ENCODE assay signal across 16 cellular contexts in genomic region chr15:75186044-75186443, GRCh38. TPM values are rescaled to one million over a fixed set of nuclear protein-coding genes. Genes with fewer than 3 reads are reported as not detected.
DNase-seq lines count a peak whose midpoint lies in the region; ATAC-seq, FAIRE-seq and TF ChIP-seq lines count a peak whose summit lies in the region.
"Had no signal": no experiment of that assay in that cellular context is flagged by ENCODE, and none has a peak within 500 bp of the region (broad histone marks: within the 10 kb centered on the region; RNA-seq: fewer than 3 reads in every experiment).

No MANE protein-coding gene starts in this region.

- POLR2A ChIA-PET in K562 (lab: Yijun Ruan, JAX): no interaction called here

- WGBS in K562 (ENCODE audit: insufficient coverage, low coverage, missing lambda C conversion rate): 62% methylated on average over 3 of the region's 4 CpGs
- WGBS in heart right ventricle, 2 donors: 87 to 94% methylated on average over 4 of the region's 4 CpGs

- DNase-seq in left ventricle myocardium superior: peak; percentile 8
- no peak for DNase-seq in left ventricle myocardium inferior
- no peak for DNase-seq in K562 (ENCODE audit: extremely low read depth in 1 of 4, low spot score in 3 of 4)
- no peak for DNase-seq in heart right ventricle
- DNase-seq in activated gamma-delta T cell (lab: John Stamatoyannopoulos, UW): no peak
- DNase-seq: 8988T; CD4-positive, alpha-beta memory T cell; DMS153; DMS79; GOT3; HCEC 1CT; IMR-90 had no signal

- no peaks in the 10 kb centered on the region for H3K9me3 ChIP-seq in left ventricle myocardium inferior (replicated peaks)
- no peaks in the 10 kb centered on the region for H3K9me3 ChIP-seq in K562 (replicated peaks; ENCODE audit: control insufficient read depth, insufficient read depth, low read depth, low read length)
- no peaks in the 10 kb centered on the region for H3K9me3 ChIP-seq in neutrophil
- H3K9me3 ChIP-seq in heart right ventricle: peaks cover 0 to 8% (median 0%) of the 10 kb centered on the region in 11 donors

- H3K9me1 ChIP-seq in K562 (ENCODE audit: control insufficient read depth, insufficient read depth, low read length): no peaks in the 10 kb centered on the region

- H3K4me3 ChIP-seq in left ventricle myocardium inferior: no peak overlapping the region
- no peak overlapping the region for H3K4me3 ChIP-seq in K562
- no peak overlapping the region for H3K4me3 ChIP-seq in neutrophil (ENCODE audit: low read depth in 1 of 2, low read length in 1 of 2)
- H3K4me3 ChIP-seq in heart right ventricle: no peak overlapping the region
- H3K4me3 ChIP-seq: BLaER1 had no signal

- TF ChIP-seq POLR2A in K562 (conservative IDR thresholded peaks at IDR 0.05): no peak

- intact Hi-C loops in left ventricle myocardium superior (cut with micrococcal nuclease): no loop called here
- intact Hi-C loops in left ventricle myocardium inferior (cut with micrococcal nuclease): no loop called here
- intact Hi-C loops in K562 (cut with micrococcal nuclease): no loop called here
- intact Hi-C loops in heart right ventricle (cut with DNase I): loop anchor here in 1 of 10 donors (10.0 kb wide), 1 partner anchor 61 kb away; no protein-coding TSS in a partner anchor

- H3K4me2 ChIP-seq in K562 (ENCODE audit: insufficient read depth, low read length): no peak overlapping the region

- H3K27ac ChIP-seq in left ventricle myocardium inferior (replicated peaks) (no peak overlapping the region), K562 (ENCODE audit: extremely low read depth, low read depth, low read length) (no peak overlapping the region), neutrophil (peak overlapping the region; percentile 18), heart right ventricle (no peak overlapping the region)
- H3K27ac ChIP-seq: BLaER1, HL-60 had no signal

- no peak for TF ChIP-seq EP300 in K562 (IDR thresholded peaks at IDR 0.05; ENCODE audit: low read length)

- H2AFZ ChIP-seq in K562 (ENCODE audit: low read depth, low read length): no peak overlapping the region

- peaks cover 4% of the 10 kb centered on the region for H3K4me1 ChIP-seq in left ventricle myocardium inferior
- H3K4me1 ChIP-seq in K562 (replicated peaks in 1 of 2; ENCODE audit: control insufficient read depth in 2 of 2, insufficient read depth in 2 of 2, low read length in 2 of 2): peaks cover 3 to 5% of the 10 kb centered on the region in 2 experiments; a peak in 1 of 5 replicates
- H3K4me1 ChIP-seq in neutrophil (ENCODE audit: control insufficient read depth in 1 of 2, insufficient read depth in 1 of 2, low read depth in 1 of 2, low read length in 1 of 2): no peaks in the 10 kb centered on the region
- H3K4me1 ChIP-seq in heart right ventricle: peaks cover 0 to 16% (median 9%) of the 10 kb centered on the region in 9 donors

- no peaks in the 10 kb centered on the region for H3K36me3 ChIP-seq in left ventricle myocardium inferior
- no peaks in the 10 kb centered on the region for H3K36me3 ChIP-seq in K562 (ENCODE audit: control insufficient read depth, insufficient read depth, low read length)
- no peaks in the 10 kb centered on the region for H3K36me3 ChIP-seq in neutrophil
- no peaks in the 10 kb centered on the region for H3K36me3 ChIP-seq in heart right ventricle
- H3K36me3 ChIP-seq: BLaER1 had no signal

- no peaks in the 10 kb centered on the region for H3K79me2 ChIP-seq in K562 (ENCODE audit: control insufficient read depth, insufficient read depth, low read length)

- no TSS peak for BruUV-seq in K562 (replicated peaks; lab: Mats Ljungman, UMichigan)

- ATAC-seq in left ventricle myocardium superior: no peak
- no peak for ATAC-seq in K562
- no peak for ATAC-seq in esophagus mucosa
- no peak for ATAC-seq in heart right ventricle

- TF ChIP-seq RAD21 in K562 (CRISPR knock-in tag; conservative IDR thresholded peaks at IDR 0.05 in 1 of 2, IDR thresholded peaks at IDR 0.05 in 1 of 2): no peak

- in situ Hi-C loops in K562 (cut with MboI): no loop called here

- H3K27me3 ChIP-seq in left ventricle myocardium inferior (ENCODE audit: low read depth): no peaks in the 10 kb centered on the region
- no peaks in the 10 kb centered on the region for H3K27me3 ChIP-seq in K562 (ENCODE audit: control insufficient read depth in 2 of 2, insufficient read depth in 2 of 2, low read length in 2 of 2)
- H3K27me3 ChIP-seq in neutrophil: peaks cover 7% of the 10 kb centered on the region
- H3K27me3 ChIP-seq in heart right ventricle: no peaks in the 10 kb centered on the region
- H3K27me3 ChIP-seq: BLaER1 had no signal

- H3K9ac ChIP-seq in K562 (ENCODE audit: insufficient read depth in 1 of 2, low read depth in 2 of 2, low read length in 2 of 2): no peak overlapping the region
- H3K9ac ChIP-seq: BLaER1 had no signal

- CTCF ChIA-PET in K562 (lab: Yijun Ruan, JAX; ENCODE audit: low intra/inter-chr PET ratio): no interaction called here

- no peaks in the 10 kb centered on the region for H4K20me1 ChIP-seq in K562 (replicated peaks; ENCODE audit: control insufficient read depth, insufficient read depth, low read length)
- H4K20me1 ChIP-seq: BLaER1 had no signal

- TF ChIP-seq CTCF in left ventricle myocardium inferior (IDR thresholded peaks at IDR 0.05; ENCODE audit: borderline replicate concordance) (no peak), K562 (IDR thresholded peaks at IDR 0.05 in 2 of 3, conservative IDR thresholded peaks at IDR 0.05 in 1 of 3; ENCODE audit: insufficient read depth in 2 of 3, low read depth in 1 of 3, low read length in 3 of 3) (no peak), neutrophil (IDR thresholded peaks at IDR 0.05) (no peak), heart right ventricle (IDR thresholded peaks at IDR 0.05) (no peak)

- no peak for FAIRE-seq in K562 (lab: Jason Lieb, UNC)

TF ChIP-seq in K562, 482 proteins besides CTCF, POLR2A, EP300 and RAD21:
- 0 out of 2 replicates have a peak, but pooled peaks have one; percentile 14 for TF ChIP-seq VEZF1 (CRISPR knock-in tag; IDR thresholded peaks at IDR 0.05)
- TF ChIP-seq KDM1A (IDR thresholded peaks at IDR 0.05): peak in 1 of 2 experiments; percentile 25; a peak in 1 of 4 replicates
- no peak for TF ChIP-seq ZNF551 (CRISPR knock-in tag; IDR thresholded peaks at IDR 0.05)

RNA-seq across cellular contexts. Expression of gene C15orf39, which starts 15.6 kb away (rescaled TPM):
- total RNA-seq in left ventricle myocardium superior (14.8 TPM), left ventricle myocardium inferior (15.0 TPM), K562 (2014; rRNA removed) (8.7 and 14.4 TPM in 2 replicates), K562 (2014; rRNA removed; fragmentation: Illumina TruSeq; extraction: Trizol) (1.6 and 2.6 TPM in 2 replicates), K562 (2015; rRNA removed; fragmentation: Illumina TruSeq; extraction: Trizol) (4.4 and 5.2 TPM in 2 replicates), K562 (2021) (29.8 and 34.1 TPM in 2 replicates), esophagus mucosa (23.1 TPM), heart right ventricle (10 to 100 TPM in 9 of 10 donors, 1 to 10 TPM in 1; 6.9 to 23.7 (median 14.8) TPM)
- total RNA-seq in K562 (2011; cell fraction: chromatin; rRNA removed; ENCODE audit: low replicate concordance): 16.6 and 54.7 TPM in 2 replicates
- total RNA-seq in K562 (2011; cell fraction: nucleolus; rRNA removed): 33.4 and 38.0 TPM in 2 replicates
- total RNA-seq in K562 (2011; cell fraction: nucleoplasm; rRNA removed): 26.0 and 26.7 TPM in 2 replicates
- polyA plus RNA-seq in K562 (2011; rRNA removed) (1.9 and 6.4 TPM in 2 replicates), K562 (2014; fragmentation: Illumina TruSeq; extraction: Trizol) (11.3 and 17.1 TPM in 2 replicates), K562 (2014; fragmentation: Nextera tagmentation; extraction: Ambion mirVana) (under 1 TPM; 0.31 to 0.60 TPM), K562 (2014; rRNA removed) (7.4 and 7.9 TPM in 2 replicates), heart right ventricle (1 to 10 TPM; 7.7 to 8.0 TPM)
- polyA plus RNA-seq in K562 (2011; cell fraction: cytosol; rRNA removed): 3.3 and 7.1 TPM in 2 replicates
- 11.3 and 15.1 TPM in 2 replicates for polyA plus RNA-seq in K562 (2011; cell fraction: nucleus; rRNA removed)
- polyA plus RNA-seq in K562 (2012): 14.2 and 26.5 TPM in 2 replicates
- 4.8 and 5.4 TPM in 2 replicates for polyA minus RNA-seq in K562 (2011; rRNA and poly(A)+ RNA removed)
- polyA minus RNA-seq in K562 (2011; cell fraction: cytosol; rRNA and poly(A)+ RNA removed): 15.2 and 22.0 TPM in 2 replicates
- 15.1 and 18.7 TPM in 2 replicates for polyA minus RNA-seq in K562 (2011; cell fraction: nucleus; rRNA and poly(A)+ RNA removed)
